In genomic region chr22:49371325-49372110, GRCh38 we compare ENCODE assay signal across 1 cellular context.
TF ChIP-seq lines count a peak whose summit lies in the region.

No MANE protein-coding gene starts in this region.

TF ChIP-seq in HCT116, 20 proteins besides CTCF, POLR2A, EP300 and RAD21 (continued from another document):
- TF ChIP-seq ZBTB33 (IDR thresholded peaks at IDR 0.05; ENCODE audit: extremely low read depth, insufficient replicate concordance, low read length) (no peak), EGR1 (IDR thresholded peaks at IDR 0.05; ENCODE audit: low read depth) (no peak)
